In the genomic region with DNA sequence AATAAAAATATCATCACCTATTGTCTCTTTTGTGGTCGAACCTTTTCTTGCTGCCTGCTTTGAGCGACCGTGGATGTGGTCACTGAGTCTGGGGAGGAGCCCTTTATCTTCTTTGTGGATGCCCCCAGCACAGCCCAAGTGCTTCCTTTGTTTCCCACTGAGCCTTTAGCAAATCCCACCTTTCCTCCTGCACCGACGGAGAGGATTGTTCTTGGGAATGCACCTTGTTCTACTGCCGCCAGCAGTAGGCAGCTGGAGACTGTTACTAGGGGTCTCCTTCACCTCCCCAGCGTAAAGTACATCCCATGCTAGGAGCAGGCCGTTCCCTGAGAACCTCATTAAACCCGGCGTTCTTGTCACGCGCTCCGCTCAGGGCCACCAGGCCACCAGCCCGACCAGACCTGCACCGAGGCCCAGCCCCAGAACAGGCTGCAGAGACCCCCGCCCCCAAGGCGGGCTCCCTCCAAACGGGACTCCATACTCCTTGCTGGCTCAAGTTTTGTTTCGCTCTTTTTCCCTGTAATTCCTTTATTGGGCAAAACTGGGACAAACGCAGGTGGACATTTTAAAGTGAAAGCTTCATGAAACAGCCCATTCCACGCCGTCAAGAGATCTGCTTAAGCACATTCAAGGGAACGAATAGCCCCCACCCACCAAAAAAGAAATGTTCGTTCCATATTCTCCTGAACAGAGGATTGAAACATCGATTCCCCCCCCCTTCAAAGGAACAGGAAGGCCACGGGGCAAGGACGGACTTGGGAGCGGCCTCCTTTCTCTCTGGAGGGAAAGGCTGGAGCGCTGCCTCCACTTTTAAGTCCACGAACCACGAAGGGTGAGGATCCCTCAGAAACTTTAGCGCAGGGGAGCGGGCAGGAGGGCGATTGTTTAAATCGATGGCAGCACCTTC, we compare ENCODE assay signal across 8 cellular contexts. TPM values are rescaled to one million over a fixed set of nuclear protein-coding genes. Genes with fewer than 3 reads are reported as not detected.
A peak's percentile ranks its signal among the peaks of the same experiment; 100 is the strongest.
DNase-seq lines count a peak whose midpoint lies in the region; ATAC-seq and TF ChIP-seq lines count a peak whose summit lies in the region.

No MANE protein-coding gene starts in this region.

- H3K9ac ChIP-seq in SU-DHL-6 (ENCODE audit: low read length) (peak overlapping the region; percentile 99), mammary epithelial cell (ENCODE audit: insufficient read depth, low read length) (peak overlapping the region; percentile 96)

- peaks cover 40% of the 10 kb centered on the region for H3F3A ChIP-seq in SU-DHL-6 (ENCODE audit: insufficient read depth)

- H3K27ac Mint-ChIP-seq in immature natural killer cell: peak overlapping the region; percentile 89 to 96 (median 95)

- H3K9me3 ChIP-seq in SU-DHL-6 (ENCODE audit: insufficient read depth, low read length): no peaks in the 10 kb centered on the region
- H3K9me3 ChIP-seq in mammary epithelial cell (replicated peaks; ENCODE audit: insufficient read depth, low read length): no peaks in the 10 kb centered on the region

- H3K4me3 ChIP-seq in LNCaP clone FGC (ENCODE audit: low read depth, low read length): peak overlapping the region; percentile 74
- peak overlapping the region; percentile 99 for H3K4me3 ChIP-seq in SU-DHL-6 (ENCODE audit: insufficient read depth, low read length, poor library complexity, severe bottlenecking)
- H3K4me3 ChIP-seq in mammary epithelial cell (replicated peaks in 1 of 3; ENCODE audit: insufficient read depth in 1 of 3, low read depth in 2 of 3, low read length in 3 of 3): peak overlapping the region; percentile 68 to 100 (median 95)
- peak overlapping the region; percentile 83 for H3K4me3 ChIP-seq in skeletal muscle cell (ENCODE audit: low read depth, low read length)

- no peaks in the 10 kb centered on the region for H3K9me2 ChIP-seq in SU-DHL-6 (replicated peaks; ENCODE audit: insufficient read depth, low read length)

- peak overlapping the region; percentile 95 to 97 (median 96) for H3K4me3 Mint-ChIP-seq in immature natural killer cell

- H3K79me2 ChIP-seq in SU-DHL-6 (ENCODE audit: insufficient read depth, low read length) (peaks cover 45% of the 10 kb centered on the region), mammary epithelial cell (ENCODE audit: insufficient read depth, low read length) (peaks cover 66% of the 10 kb centered on the region)

- peak overlapping the region; percentile 92 for H3K27ac ChIP-seq in SU-DHL-6 (ENCODE audit: low read depth, low read length)
- peak overlapping the region; percentile 95 for H3K27ac ChIP-seq in mammary epithelial cell (ENCODE audit: insufficient read depth, low read depth, low read length)

- no peaks in the 10 kb centered on the region for H3K9me3 Mint-ChIP-seq in immature natural killer cell

- intact Hi-C loops in mammary epithelial cell (cut with micrococcal nuclease): loop anchor here (1.0 to 2.0 kb wide), 4 partner anchors 21 to 183 kb away; partner anchors contain the start of genes ELMOD3, RETSAT and USP39

- WGBS in mammary epithelial cell (ENCODE audit: low coverage, missing lambda C conversion rate): 3% methylated on average over 23 of the region's 35 CpGs

- no TSS peak for BruUV-seq in mammary epithelial cell (replicated peaks; lab: Mats Ljungman, UMichigan)

- DNase-seq in ELR (ENCODE audit: low read depth): peak; percentile 64
- DNase-seq in LNCaP clone FGC (ENCODE audit: low read depth): no peak
- no peak for DNase-seq in mammary epithelial cell
- DNase-seq in immature natural killer cell: peak; percentile 10 to 20 (median 17)
- no peak for DNase-seq in skeletal muscle cell (ENCODE audit: low read depth)

- peaks cover 35 to 48% of the 10 kb centered on the region in 2 donors for H3K4me1 Mint-ChIP-seq in immature natural killer cell

- no peak for ATAC-seq in HG03565 (IDR thresholded peaks at IDR 0.05; ENCODE audit: unreplicated experiment)
- no peak for ATAC-seq in HG03095 (IDR thresholded peaks at IDR 0.05; ENCODE audit: unreplicated experiment)

- peak overlapping the region; percentile 100 for H3K4me2 ChIP-seq in SU-DHL-6 (ENCODE audit: low read depth, low read length, poor library complexity, severe bottlenecking)
- peak overlapping the region; percentile 100 for H3K4me2 ChIP-seq in mammary epithelial cell (ENCODE audit: insufficient read depth, low read depth, low read length)

- H3K36me3 ChIP-seq in SU-DHL-6 (ENCODE audit: low read length) (peaks cover 32% of the 10 kb centered on the region), mammary epithelial cell (ENCODE audit: insufficient read depth, low read length) (peaks cover 23% of the 10 kb centered on the region)

- H2AFZ ChIP-seq in SU-DHL-6 (ENCODE audit: low read depth, low read length, severe bottlenecking) (peak overlapping the region; percentile 90), mammary epithelial cell (ENCODE audit: low read depth, low read length) (peak overlapping the region; percentile 88)

- in situ Hi-C loops in mammary epithelial cell (cut with MboI; ENCODE audit: low sequenced_read_pairs in 2 of 2): no loop called here

- H3K27me3 ChIP-seq in SU-DHL-6 (ENCODE audit: low read length): no peaks in the 10 kb centered on the region
- H3K27me3 ChIP-seq in mammary epithelial cell (ENCODE audit: insufficient read depth, low read length): no peaks in the 10 kb centered on the region

- CTCF ChIA-PET in mammary epithelial cell (lab: Charles Lee; ENCODE audit: low non-redundant PET): interaction anchor here (0.7 to 0.8 kb wide), 2 partner anchors 152 to 1839 kb away, joined by 3 to 4 read pairs; no protein-coding TSS in a partner anchor

- H4K20me1 ChIP-seq in SU-DHL-6 (ENCODE audit: low read depth, low read length) (peaks cover 32% of the 10 kb centered on the region), mammary epithelial cell (ENCODE audit: insufficient read depth, low read length) (peaks cover 27% of the 10 kb centered on the region)

- dilution Hi-C loops in mammary epithelial cell (cut with HindIII; ENCODE audit: low sequenced_read_pairs): loop anchor here (5.0 kb wide), 1 partner anchor 36 kb away; no protein-coding TSS in a partner anchor

- peaks cover 33% of the 10 kb centered on the region for H3K4me1 ChIP-seq in mammary epithelial cell (ENCODE audit: insufficient read depth, low read length)

- H3K27me3 Mint-ChIP-seq in immature natural killer cell (ENCODE audit: low read depth in 3 of 3): peaks cover 11 to 21% (median 12%) of the 10 kb centered on the region in 3 donors

- H3K36me3 Mint-ChIP-seq in immature natural killer cell: peaks cover 8 to 12% (median 10%) of the 10 kb centered on the region in 3 donors

- TF ChIP-seq CTCF in LNCaP clone FGC (IDR thresholded peaks at IDR 0.05; ENCODE audit: control insufficient read depth, extremely low read depth, insufficient read depth): 0 out of 2 replicates have a peak, but pooled peaks have one; percentile 2
- no peak for TF ChIP-seq CTCF in SU-DHL-6 (IDR thresholded peaks at IDR 0.05; ENCODE audit: insufficient read depth, low read length, poor library complexity, severe bottlenecking)
- TF ChIP-seq CTCF in mammary epithelial cell (conservative IDR thresholded peaks at IDR 0.05 in 1 of 2, IDR thresholded peaks at IDR 0.05 in 1 of 2; ENCODE audit: extremely low read depth in 1 of 2, insufficient read depth in 1 of 2, low read depth in 1 of 2, low read length in 2 of 2): peak in 1 of 2 donors; percentile 22

RNA-seq across cellular contexts. Expression of gene MAT2A, which starts 1.1 kb away (rescaled TPM):
- 100 to 1,000 TPM; 213 to 257 TPM for total RNA-seq in mammary epithelial cell
- polyA plus RNA-seq in mammary epithelial cell (279 TPM), immature natural killer cell (100 to 1,000 TPM in 1 of 3 donors, 10 to 100 TPM in 2; 46.5 to 115 (median 63.9) TPM)
- 256 TPM for polyA minus RNA-seq in mammary epithelial cell

RNA-seq across cellular contexts. Expression of gene GGCX, which starts 23.4 kb away (rescaled TPM):
- 10 to 100 TPM; 42.7 to 43.3 TPM for total RNA-seq in mammary epithelial cell
- polyA plus RNA-seq in mammary epithelial cell (42.4 TPM), immature natural killer cell (10 to 100 TPM; 11.4 to 31.7 (median 21.0) TPM)
- 59.1 TPM for polyA minus RNA-seq in mammary epithelial cell

RNA-seq across cellular contexts. Expression of gene VAMP8, which starts 39.5 kb away (rescaled TPM):
- total RNA-seq in mammary epithelial cell: 100 to 1,000 TPM in 1 of 2 donors, 10 to 100 TPM in 1; 94.0 to 166 TPM
- polyA plus RNA-seq in mammary epithelial cell (327 TPM), immature natural killer cell (100 to 1,000 TPM; 457 to 687 (median 617) TPM)
- 42.7 TPM for polyA minus RNA-seq in mammary epithelial cell

RNA-seq across cellular contexts. Expression of gene VAMP5, which starts 46.4 kb away (rescaled TPM):
- 1 to 10 TPM; 2.2 to 7.3 TPM for total RNA-seq in mammary epithelial cell
- 6.0 TPM for polyA plus RNA-seq in mammary epithelial cell
- polyA minus RNA-seq in mammary epithelial cell: 10.2 TPM
- 100 to 1,000 TPM; 154 to 219 (median 201) TPM for polyA plus RNA-seq in immature natural killer cell

RNA-seq across cellular contexts. Expression of gene RNF181, which starts 57.7 kb away (rescaled TPM):
- 100 to 1,000 TPM; 101 to 109 TPM for total RNA-seq in mammary epithelial cell
- polyA plus RNA-seq in mammary epithelial cell (269 TPM), immature natural killer cell (100 to 1,000 TPM; 224 to 326 (median 256) TPM)
- polyA minus RNA-seq in mammary epithelial cell: 193 TPM

Comparison
In these comparisons a context has a peak if more than half of its experiments do, and no peak if none do; other contexts are left out.
1. DNase-seq: peak in ELR (single experiment) and immature natural killer cell (3 of 3); none in LNCaP clone FGC (single experiment), mammary epithelial cell (single experiment) and skeletal muscle cell (single experiment).
2. Peak in every context shown above with its lines, with median percentiles within 50 percentile points of each other: H3K4me3 ChIP-seq.